ENCODE assay signal across 25 cellular contexts in the genomic region with DNA sequence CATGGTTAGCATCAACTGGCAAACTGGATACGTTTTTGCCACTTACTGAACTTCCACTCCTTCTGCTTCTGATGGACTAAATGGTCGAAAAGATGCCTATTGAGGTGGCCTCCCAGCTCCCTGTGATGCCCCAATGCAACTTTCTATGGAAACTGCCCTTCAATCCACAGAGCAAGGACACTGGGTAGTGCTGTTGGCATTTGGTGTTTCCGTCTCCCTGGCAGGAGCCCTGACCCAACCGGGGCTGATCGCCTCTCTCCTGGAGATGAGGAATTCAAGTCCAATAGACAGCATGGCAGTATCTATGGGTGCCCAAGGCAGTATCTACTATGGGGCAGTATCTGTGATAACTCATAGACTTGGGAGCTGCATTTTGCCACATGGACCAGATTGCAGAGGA.
"Had no signal": no experiment of that assay in that cellular context is flagged by ENCODE, and none has a peak within 500 bp of the region (broad histone marks: within the 10 kb centered on the region; RNA-seq: fewer than 3 reads in every experiment).

No MANE protein-coding gene starts in this region.

- H3K27me3 ChIP-seq: brain microvascular endothelial cell, colonic mucosa, foreskin keratinocyte, gastrocnemius medialis had no signal

- DNase-seq: activated CD4-positive, alpha-beta T cell treated with anti-CD3 and anti-CD28 coated beads for 48 hours; activated CD4-positive, alpha-beta T cell treated with anti-CD3 and anti-CD28 coated beads, Interleukin-2, amount 50 U/mL, for 1 hour; activated CD4-positive, alpha-beta T cell treated with anti-CD3 and anti-CD28 coated beads, Interleukin-2, amount 50 U/mL, for 48 hours; activated CD8-positive, alpha-beta memory T cell treated with anti-CD3 and anti-CD28 coated beads for 24 hours; activated CD8-positive, alpha-beta T cell treated with anti-CD3 and anti-CD28 coated beads for 36 hours; activated effector memory CD4-positive, alpha-beta T cell treated with Interleukin-2 at 50 U/mL for 16 hours; activated gamma-delta T cell treated with Interleukin-2 at 50 U/mL for 16 hours; activated naive CD4-positive, alpha-beta T cell treated with anti-CD3 and anti-CD28 coated beads, Interleukin-2, amount 50 U/mL, for 16 hours; activated naive CD4-positive, alpha-beta T cell treated with Interleukin-2 at 50 U/mL for 16 hours; activated T-cell treated with anti-CD3 and anti-CD28 coated beads, Interleukin-2, amount 50 U/mL, for 4 hours; amniotic stem cell; anterior cingulate cortex; brain microvascular endothelial cell; central memory CD4-positive, alpha-beta T cell; cerebellar nuclear complex; colonic mucosa; effector CD8-positive, alpha-beta T cell; foreskin keratinocyte; gastrocnemius medialis; glutamatergic neuron; T-helper 2 cell had no signal

- H3K27ac ChIP-seq: brain microvascular endothelial cell, colonic mucosa, foreskin keratinocyte, gastrocnemius medialis had no signal

- H3K36me3 ChIP-seq: brain microvascular endothelial cell, colonic mucosa, gastrocnemius medialis had no signal

- ATAC-seq: activated CD8-positive, alpha-beta T cell treated with anti-CD3 and anti-CD28 coated beads for 36 hours; activated T-cell treated with anti-CD3 and anti-CD28 coated beads, Interleukin-2, amount 50 U/mL, for 4 hours; activated T-helper 17 cell treated with anti-CD3 and anti-CD28 coated beads, Interleukin-2, amount 50 U/mL, for 72 hours; esophagus mucosa; foreskin keratinocyte; WTC11 had no signal

- H3K4me1 ChIP-seq: colonic mucosa, gastrocnemius medialis had no signal

- H3K4me3 ChIP-seq: colonic mucosa, gastrocnemius medialis had no signal

- FAIRE-seq: astrocyte had no signal

- H3K9me3 ChIP-seq: colonic mucosa, gastrocnemius medialis had no signal
